ENCODE assay signal across 14 cellular contexts in genomic region chr13:94706854-94707399, GRCh38. TPM values are rescaled to one million over a fixed set of nuclear protein-coding genes. Genes with fewer than 3 reads are reported as not detected.
DNase-seq lines count a peak whose midpoint lies in the region; ATAC-seq lines count a peak whose summit lies in the region.
"Had no signal": no experiment of that assay in that cellular context is flagged by ENCODE, and none has a peak within 500 bp of the region (broad histone marks: within the 10 kb centered on the region; RNA-seq: fewer than 3 reads in every experiment).

No MANE protein-coding gene starts in this region.

- H4K5ac ChIP-seq in mesendoderm (ENCODE audit: low read length), result no peak overlapping the region

- H3K4me3 ChIP-seq in HUES64 (ENCODE audit: low read length) (peak overlapping the region; percentile 77), mesendoderm (ENCODE audit: low read length) (no peak overlapping the region)
- H3K4me3 ChIP-seq in CD8-positive, alpha-beta memory T cell (ENCODE audit: low read length), result no peak overlapping the region
- H3K4me3 ChIP-seq: upper lobe of left lung had no signal

- H3K79me1 ChIP-seq in mesendoderm (ENCODE audit: low read length), result no peaks in the 10 kb centered on the region

- H3K36me3 ChIP-seq in HUES64 (ENCODE audit: insufficient read depth, low read length) (no peaks in the 10 kb centered on the region), mesendoderm (ENCODE audit: control insufficient read depth, insufficient read depth, low read length) (no peaks in the 10 kb centered on the region)
- H3K36me3 ChIP-seq in CD8-positive, alpha-beta memory T cell (ENCODE audit: insufficient read depth, low read length), result no peaks in the 10 kb centered on the region
- H3K36me3 ChIP-seq: upper lobe of left lung had no signal

- H3K27me3 Mint-ChIP-seq in CD8-positive, alpha-beta memory T cell, result peaks cover 82% of the 10 kb centered on the region in 2 donors

- no peak overlapping the region for H3K4ac ChIP-seq in mesendoderm (ENCODE audit: low read depth, low read length)

- no peak overlapping the region for H4K8ac ChIP-seq in mesendoderm (ENCODE audit: low read depth, low read length)

- H3K9me3 Mint-ChIP-seq in CD8-positive, alpha-beta memory T cell, result peaks cover 5 to 22% (median 16%) of the 10 kb centered on the region in 5 donors

- WGBS in HUES64, result 2% methylated on average over 15 of the region's 15 CpGs
- WGBS in mesendoderm (ENCODE audit: extremely low coverage, insufficient coverage, low lambda C conversion rate), result no CpG with 5 or more reads among the region's 15 CpGs

- no peak overlapping the region for H2BK15ac ChIP-seq in mesendoderm (replicated peaks; ENCODE audit: low read depth)

- POLR2A ChIA-PET in CD8-positive, alpha-beta memory T cell (lab: Charles Lee), result no interaction called here

- H3K4me2 ChIP-seq in mesendoderm (ENCODE audit: low read length), result no peak overlapping the region

- H3K36me3 Mint-ChIP-seq in CD8-positive, alpha-beta memory T cell, result peaks cover 0 to 2% (median 0%) of the 10 kb centered on the region in 3 donors

- H3K9me3 ChIP-seq in HUES64 (ENCODE audit: insufficient read depth, low read depth, low read length), result no peaks in the 10 kb centered on the region
- no peaks in the 10 kb centered on the region for H3K9me3 ChIP-seq in CD8-positive, alpha-beta memory T cell (ENCODE audit: low read length)
- H3K9me3 ChIP-seq: upper lobe of left lung had no signal

- H3K4me3 Mint-ChIP-seq in CD8-positive, alpha-beta memory T cell, result no peak overlapping the region
- H3K4me3 Mint-ChIP-seq: CD4-positive, alpha-beta T cell had no signal

- DNase-seq in COLO668 (lab: John Stamatoyannopoulos, UW; ENCODE audit: unreplicated experiment) (peak; percentile 94), cerebellar cortex (ENCODE audit: low spot score) (peak; percentile 15), mesendoderm (no peak), NCI-H510A treated with DMSO at 0.1 percent for 48 hours (lab: John Stamatoyannopoulos, UW) (no peak)
- DNase-seq in activated CD8-positive, alpha-beta memory T cell treated with anti-CD3 and anti-CD28 coated beads, Interleukin-2, amount 50 U/mL, for 4 hours, result no peak
- no peak for DNase-seq in CD8-positive, alpha-beta memory T cell
- DNase-seq: CD4-positive, alpha-beta T cell; cerebellar nuclear complex; NCI-H526 treated with DMSO at 0.1 percent for 48 hours had no signal

- no peak overlapping the region for H2AK5ac ChIP-seq in mesendoderm (ENCODE audit: low read length)

- no peak overlapping the region for H2BK5ac ChIP-seq in mesendoderm (ENCODE audit: low read length)

- H2BK120ac ChIP-seq in mesendoderm (ENCODE audit: low read depth, low read length), result no peak overlapping the region

- peaks cover 54% of the 10 kb centered on the region for H3K4me1 ChIP-seq in HUES64 (ENCODE audit: insufficient read depth, low read length)
- H3K4me1 ChIP-seq in mesendoderm (ENCODE audit: control insufficient read depth, low read depth, low read length), result no peaks in the 10 kb centered on the region
- peaks cover 13% of the 10 kb centered on the region for H3K4me1 ChIP-seq in CD8-positive, alpha-beta memory T cell (ENCODE audit: insufficient read depth, low read length)

- H3K4me1 Mint-ChIP-seq in CD8-positive, alpha-beta memory T cell, result peaks cover 9 to 28% (median 23%) of the 10 kb centered on the region in 3 donors

- peak overlapping the region; percentile 73 for H3K9ac ChIP-seq in HUES64 (ENCODE audit: low read depth, low read length)
- no peak overlapping the region for H3K9ac ChIP-seq in mesendoderm (ENCODE audit: low read length)

- H3K27ac ChIP-seq in HUES64 (ENCODE audit: low read depth, low read length), result peak overlapping the region; percentile 95
- peak overlapping the region; percentile 75 for H3K27ac ChIP-seq in mesendoderm (ENCODE audit: low read depth, low read length)
- no peak overlapping the region for H3K27ac ChIP-seq in CD8-positive, alpha-beta memory T cell (ENCODE audit: low read depth, low read length)
- H3K27ac ChIP-seq: upper lobe of left lung had no signal

- no peak overlapping the region for H3K18ac ChIP-seq in mesendoderm (ENCODE audit: low read length)

- H3K56ac ChIP-seq in mesendoderm (ENCODE audit: low read length), result no peak overlapping the region

- no peaks in the 10 kb centered on the region for H3K79me2 ChIP-seq in mesendoderm (ENCODE audit: control insufficient read depth, insufficient read depth, low read length)

- no peak for ATAC-seq in HG02588 (IDR thresholded peaks at IDR 0.05; ENCODE audit: unreplicated experiment)

- H3K27me3 ChIP-seq in HUES64 (ENCODE audit: insufficient read depth, low read length) (peaks cover 95% of the 10 kb centered on the region), mesendoderm (ENCODE audit: insufficient read depth, low read length, poor library complexity) (peaks cover 73% of the 10 kb centered on the region)
- H3K27me3 ChIP-seq in CD8-positive, alpha-beta memory T cell (ENCODE audit: insufficient read depth, low read length, poor library complexity, severe bottlenecking), result peaks cover 71% of the 10 kb centered on the region

- CTCF ChIA-PET in CD8-positive, alpha-beta memory T cell (lab: Charles Lee), result no interaction called here

- no peak overlapping the region for H3K23ac ChIP-seq in mesendoderm (ENCODE audit: low read length)

- H3K27ac Mint-ChIP-seq in CD8-positive, alpha-beta memory T cell, result no peak overlapping the region
- H3K27ac Mint-ChIP-seq: CD4-positive, alpha-beta T cell had no signal

RNA-seq across cellular contexts. Expression of gene SOX21, which starts 5.4 kb away (rescaled TPM):
- 12.4 TPM for polyA plus RNA-seq in HUES64 (2013, experiment 1 of 2)
- polyA plus RNA-seq in HUES64 (2013, experiment 2 of 2), result 21.2 TPM
- 0.03 TPM for polyA plus RNA-seq in mesendoderm (2013, experiment 1 of 2)
- polyA plus RNA-seq in mesendoderm (2013, experiment 2 of 2), result 0.03 TPM
- not detected for total RNA-seq in CD8-positive, alpha-beta memory T cell
- polyA plus RNA-seq in CD8-positive, alpha-beta memory T cell, result not detected
- total RNA-seq: CD4-positive, alpha-beta T cell; glomerular endothelial cell; myocyte had no signal

Comparison
In these comparisons a context has a peak if more than half of its experiments do, and no peak if none do; other contexts are left out.
1. DNase-seq: peak in COLO668 (single experiment) and cerebellar cortex (single experiment); none in mesendoderm (single experiment), activated CD8-positive, alpha-beta memory T cell treated with anti-CD3 and anti-CD28 coated beads, Interleukin-2, amount 50 U/mL, for 4 hours (single experiment), CD8-positive, alpha-beta memory T cell (0 of 5) and NCI-H510A treated with DMSO at 0.1 percent for 48 hours (single experiment).